ENCODE assay signal across 8 cellular contexts in the genomic region with DNA sequence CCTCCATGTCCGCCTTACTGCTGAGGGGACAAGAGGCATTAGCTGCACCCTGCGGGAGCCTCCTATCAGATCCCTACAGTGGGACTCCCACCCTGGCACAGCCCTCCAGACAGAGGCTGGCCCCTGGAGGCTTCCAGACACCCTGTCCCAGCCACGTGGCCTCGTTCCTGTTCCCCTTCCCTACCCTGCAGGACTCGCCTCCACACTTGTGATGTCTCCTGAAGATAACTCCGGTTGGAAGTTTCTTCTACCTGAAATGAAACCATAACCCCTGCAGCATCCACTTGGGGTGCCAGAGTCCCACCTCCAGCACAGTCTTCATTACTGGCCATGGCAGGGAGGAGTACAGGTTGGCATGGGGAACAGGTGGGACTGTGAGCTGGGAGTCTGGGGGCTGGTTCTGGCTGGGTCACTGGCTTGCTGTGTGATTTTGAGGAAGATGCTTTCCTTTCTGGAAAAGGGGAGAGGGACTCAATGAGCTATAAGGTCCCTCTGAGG. TPM values are rescaled to one million over a fixed set of nuclear protein-coding genes. Genes with fewer than 3 reads are reported as not detected.
DNase-seq lines count a peak whose midpoint lies in the region; ATAC-seq and TF ChIP-seq lines count a peak whose summit lies in the region.

No MANE protein-coding gene starts in this region.

- intact Hi-C loops in transverse colon (cut with DNase I; ENCODE audit: low total_unique reads): no loop called here
- intact Hi-C loops in mucosa of descending colon (cut with DNase I, micrococcal nuclease): no loop called here

- 69% methylated on average over 6 of the region's 6 CpGs; no CpG with 5 or more reads in 1 of the 2 donors for WGBS in transverse colon (ENCODE audit: low coverage in 1 of 2), 2 donors

- in situ Hi-C loops in transverse colon (cut with MboI; ENCODE audit: low pct_ligation_motif_present in 1 of 4, low pct_unique_long_range_greater_than_20kb in 1 of 4, low sequenced_read_pairs in 3 of 4): no loop called here

- no peaks in the 10 kb centered on the region for H3K36me3 ChIP-seq in transverse colon
- H3K36me3 ChIP-seq in mucosa of descending colon (ENCODE audit: low read depth): no peaks in the 10 kb centered on the region

- TF ChIP-seq CTCF in transverse colon (IDR thresholded peaks at IDR 0.05) (peak in 1 of 5 experiments; percentile 14), mucosa of descending colon (IDR thresholded peaks at IDR 0.05) (no peak)

- no peak for TF ChIP-seq EP300 in transverse colon (IDR thresholded peaks at IDR 0.05; ENCODE audit: low read depth)

- peak overlapping the region; percentile 50 for H3K4me3 Mint-ChIP-seq in activated T-cell treated with anti-CD3 and anti-CD28 coated beads, Interleukin-2, amount 50 U/mL, for 4 hours

- peaks cover 54 to 69% (median 58%) of the 10 kb centered on the region in 4 donors for H3K4me1 ChIP-seq in transverse colon
- peaks cover 61% of the 10 kb centered on the region for H3K4me1 ChIP-seq in mucosa of descending colon (ENCODE audit: low read depth)

- no peaks in the 10 kb centered on the region for H3K36me3 Mint-ChIP-seq in activated T-cell treated with anti-CD3 and anti-CD28 coated beads, Interleukin-2, amount 50 U/mL, for 4 hours (ENCODE audit: insufficient read depth)
- peaks cover 0 to 5% of the 10 kb centered on the region in 2 donors for H3K36me3 Mint-ChIP-seq in activated naive CD4-positive, alpha-beta T cell treated with anti-CD3 and anti-CD28 coated beads, Interleukin-2, amount 50 U/mL, for 72 hours

- peak overlapping the region; percentile 83 for H3K27ac ChIP-seq in layer of hippocampus (ENCODE audit: low read depth, low read length)
- peak overlapping the region; percentile 83 to 93 (median 88) for H3K27ac ChIP-seq in transverse colon

- peaks cover 65% of the 10 kb centered on the region for H3K4me1 Mint-ChIP-seq in activated T-cell treated with anti-CD3 and anti-CD28 coated beads, Interleukin-2, amount 50 U/mL, for 4 hours (ENCODE audit: low read depth)

- H3K9me3 ChIP-seq in transverse colon (no peaks in the 10 kb centered on the region), mucosa of descending colon (no peaks in the 10 kb centered on the region)

- no peak for DNase-seq in activated T-cell treated with anti-CD3 and anti-CD28 coated beads, Interleukin-2, amount 50 U/mL, for 4 hours
- DNase-seq in activated T-cell treated with anti-CD3 and anti-CD28 coated beads for 4 hours: no peak
- DNase-seq in activated naive CD4-positive, alpha-beta T cell treated with anti-CD3 and anti-CD28 coated beads, Interleukin-2, amount 50 U/mL, for 72 hours (ENCODE audit: low spot score in 2 of 2): no peak
- no peak for DNase-seq in transverse colon
- no peak for DNase-seq in islet precursor cell
- DNase-seq in mucosa of descending colon: no peak
- no peak for DNase-seq in 8988T

- H3K4me3 ChIP-seq in transverse colon (no peak overlapping the region), mucosa of descending colon (no peak overlapping the region)

- H3K27me3 Mint-ChIP-seq in activated T-cell treated with anti-CD3 and anti-CD28 coated beads, Interleukin-2, amount 50 U/mL, for 4 hours (ENCODE audit: low read depth): no peaks in the 10 kb centered on the region

- peak overlapping the region; percentile 78 to 93 for H3K27ac Mint-ChIP-seq in activated naive CD4-positive, alpha-beta T cell treated with anti-CD3 and anti-CD28 coated beads, Interleukin-2, amount 50 U/mL, for 72 hours

- TF ChIP-seq POLR2A in transverse colon (IDR thresholded peaks at IDR 0.05): no peak

- peaks cover 2% of the 10 kb centered on the region for H3K27me3 ChIP-seq in layer of hippocampus (ENCODE audit: control insufficient read depth, insufficient read depth, low read length)
- H3K27me3 ChIP-seq in transverse colon: no peaks in the 10 kb centered on the region

- no peak for ATAC-seq in activated T-cell treated with anti-CD3 and anti-CD28 coated beads, Interleukin-2, amount 50 U/mL, for 4 hours
- no peak for ATAC-seq in activated naive CD4-positive, alpha-beta T cell treated with anti-CD3 and anti-CD28 coated beads, Interleukin-2, amount 50 U/mL, for 72 hours
- ATAC-seq in mucosa of descending colon: no peak

- H3K9me3 Mint-ChIP-seq in activated T-cell treated with anti-CD3 and anti-CD28 coated beads, Interleukin-2, amount 50 U/mL, for 4 hours: no peaks in the 10 kb centered on the region
- no peaks in the 10 kb centered on the region for H3K9me3 Mint-ChIP-seq in activated naive CD4-positive, alpha-beta T cell treated with anti-CD3 and anti-CD28 coated beads, Interleukin-2, amount 50 U/mL, for 72 hours

RNA-seq across cellular contexts. Expression of a gene that starts 4.9 kb away (rescaled TPM):
- 10 to 100 TPM; 51.1 to 54.3 (median 52.5) TPM for total RNA-seq in activated T-cell treated with anti-CD3 and anti-CD28 coated beads, Interleukin-2, amount 50 U/mL, for 4 hours
- total RNA-seq in activated naive CD4-positive, alpha-beta T cell treated with anti-CD3 and anti-CD28 coated beads, Interleukin-2, amount 50 U/mL, for 72 hours: 10 to 100 TPM; 82.9 to 98.5 TPM
- total RNA-seq in transverse colon: 100 to 1,000 TPM in 2 of 4 donors, 10 to 100 TPM in 2; 53.1 to 158 (median 84.7) TPM
- 10 to 100 TPM; 48.8 to 98.2 (median 96.6) TPM for total RNA-seq in mucosa of descending colon

RNA-seq across cellular contexts. Expression of a gene that starts 24.0 kb away (rescaled TPM):
- 10 to 100 TPM; 39.0 to 50.2 (median 43.7) TPM for total RNA-seq in activated T-cell treated with anti-CD3 and anti-CD28 coated beads, Interleukin-2, amount 50 U/mL, for 4 hours
- total RNA-seq in activated naive CD4-positive, alpha-beta T cell treated with anti-CD3 and anti-CD28 coated beads, Interleukin-2, amount 50 U/mL, for 72 hours: 10 to 100 TPM; 34.5 to 38.2 TPM
- total RNA-seq in transverse colon (100 to 1,000 TPM in 1 of 4 donors, 10 to 100 TPM in 3; 28.9 to 126 (median 50.7) TPM), mucosa of descending colon (10 to 100 TPM; 26.8 to 43.3 (median 40.6) TPM)

RNA-seq across cellular contexts. Expression of a gene that starts 25.9 kb away (rescaled TPM):
- 10 to 100 TPM; 73.3 to 79.5 (median 77.3) TPM for total RNA-seq in activated T-cell treated with anti-CD3 and anti-CD28 coated beads, Interleukin-2, amount 50 U/mL, for 4 hours
- total RNA-seq in activated naive CD4-positive, alpha-beta T cell treated with anti-CD3 and anti-CD28 coated beads, Interleukin-2, amount 50 U/mL, for 72 hours: 10 to 100 TPM; 68.8 to 83.9 TPM
- total RNA-seq in transverse colon (100 to 1,000 TPM in 1 of 4 donors, 10 to 100 TPM in 3; 60.1 to 142 (median 73.8) TPM), mucosa of descending colon (10 to 100 TPM; 70.4 to 79.0 (median 74.3) TPM)

RNA-seq across cellular contexts. Expression of a gene that starts 40.9 kb away (rescaled TPM):
- total RNA-seq in activated T-cell treated with anti-CD3 and anti-CD28 coated beads, Interleukin-2, amount 50 U/mL, for 4 hours: 10 to 100 TPM; 23.5 to 39.5 (median 24.9) TPM
- total RNA-seq in activated naive CD4-positive, alpha-beta T cell treated with anti-CD3 and anti-CD28 coated beads, Interleukin-2, amount 50 U/mL, for 72 hours: 100 to 1,000 TPM; 362 to 981 TPM
- total RNA-seq in transverse colon (100 to 1,000 TPM; 196 to 558 (median 224) TPM), mucosa of descending colon (100 to 1,000 TPM in 2 of 3 donors, 10 to 100 TPM in 1; 54.6 to 376 (median 150) TPM)

RNA-seq across cellular contexts. Expression of a gene that starts 51.6 kb away (rescaled TPM):
- total RNA-seq in activated T-cell treated with anti-CD3 and anti-CD28 coated beads, Interleukin-2, amount 50 U/mL, for 4 hours: 10 to 100 TPM; 58.7 to 66.4 (median 65.2) TPM
- total RNA-seq in activated naive CD4-positive, alpha-beta T cell treated with anti-CD3 and anti-CD28 coated beads, Interleukin-2, amount 50 U/mL, for 72 hours: 10 to 100 TPM; 24.0 to 42.1 TPM
- total RNA-seq in transverse colon: 100 to 1,000 TPM in 1 of 4 donors, 10 to 100 TPM in 3; 44.1 to 143 (median 57.2) TPM
- total RNA-seq in mucosa of descending colon: 10 to 100 TPM; 28.5 to 45.3 (median 42.6) TPM
